Comparison of ENCODE assay signal across 8 cellular contexts in genomic region chr10:118754132-118754555, GRCh38. TPM values are rescaled to one million over a fixed set of nuclear protein-coding genes. Genes with fewer than 3 reads are reported as not detected.
DNase-seq lines count a peak whose midpoint lies in the region; ATAC-seq and TF ChIP-seq lines count a peak whose summit lies in the region.

No MANE protein-coding gene starts in this region.

- peaks cover 4% of the 10 kb centered on the region for H3K36me3 Mint-ChIP-seq in activated CD8-positive, alpha-beta T cell treated with anti-CD3 and anti-CD28 coated beads for 36 hours (ENCODE audit: low read depth)
- peaks cover 4% of the 10 kb centered on the region for H3K36me3 Mint-ChIP-seq in endodermal cell (ENCODE audit: low read depth)

- peak; percentile 80 for DNase-seq in H7
- peak; percentile 39 for DNase-seq in MM.1S
- peak; percentile 60 for DNase-seq in activated CD8-positive, alpha-beta T cell treated with anti-CD3 and anti-CD28 coated beads for 36 hours
- DNase-seq in endodermal cell, result peak; percentile 88
- DNase-seq in mucosa of descending colon, result peak; percentile 63 to 75 (median 69)
- DNase-seq in SKM-1 treated with dmso at 0.1 percent for 144 hours (lab: John Stamatoyannopoulos, UW; ENCODE audit: unreplicated experiment), result no peak

- no peaks in the 10 kb centered on the region for H3K36me3 ChIP-seq in H7 (replicated peaks; ENCODE audit: control insufficient read depth, insufficient read depth, low read length)
- H3K36me3 ChIP-seq in MM.1S (replicated peaks; ENCODE audit: insufficient read depth, low read length), result no peaks in the 10 kb centered on the region
- H3K36me3 ChIP-seq in endodermal cell (ENCODE audit: control insufficient read depth, insufficient read depth, low read length), result peaks cover 3% of the 10 kb centered on the region
- H3K36me3 ChIP-seq in mucosa of descending colon (ENCODE audit: low read depth), result no peaks in the 10 kb centered on the region
- H3K36me3 ChIP-seq in stomach smooth muscle (ENCODE audit: control insufficient read depth in 2 of 2, insufficient read depth in 2 of 2, low read length in 2 of 2), result no peaks in the 10 kb centered on the region

- peak; percentile 5 for ATAC-seq in activated CD8-positive, alpha-beta T cell treated with anti-CD3 and anti-CD28 coated beads for 36 hours
- ATAC-seq in mucosa of descending colon, result peak; percentile 43

- H3K9ac ChIP-seq in MM.1S (ENCODE audit: low read length) (peak overlapping the region; percentile 81), endodermal cell (ENCODE audit: extremely low read depth, low read length, poor library complexity, severe bottlenecking) (peak overlapping the region; percentile 86), stomach smooth muscle (ENCODE audit: low read length in 2 of 2) (peak overlapping the region; percentile 63 to 80)

- no peak for TF ChIP-seq CTCF in MM.1S (IDR thresholded peaks at IDR 0.05; ENCODE audit: low read length)
- no peak for TF ChIP-seq CTCF in activated CD8-positive, alpha-beta T cell treated with anti-CD3 and anti-CD28 coated beads for 36 hours (IDR thresholded peaks at IDR 0.05)
- TF ChIP-seq CTCF in endodermal cell (conservative IDR thresholded peaks at IDR 0.05), result no peak
- TF ChIP-seq CTCF in mucosa of descending colon (IDR thresholded peaks at IDR 0.05), result no peak

- H3K27me3 ChIP-seq in H7 (ENCODE audit: control insufficient read depth, insufficient read depth, low read length) (no peaks in the 10 kb centered on the region), MM.1S (replicated peaks; ENCODE audit: insufficient read depth, low read length) (no peaks in the 10 kb centered on the region), endodermal cell (ENCODE audit: control insufficient read depth, insufficient read depth, low read length, poor library complexity, severe bottlenecking) (peaks cover 17% of the 10 kb centered on the region), stomach smooth muscle (ENCODE audit: control insufficient read depth in 1 of 2, insufficient read depth in 2 of 2, low read length in 2 of 2) (no peaks in the 10 kb centered on the region)

- peaks cover 6% of the 10 kb centered on the region for H3K27me3 Mint-ChIP-seq in activated CD8-positive, alpha-beta T cell treated with anti-CD3 and anti-CD28 coated beads for 36 hours
- peaks cover 18% of the 10 kb centered on the region for H3K27me3 Mint-ChIP-seq in endodermal cell (ENCODE audit: insufficient read depth)

- H3K27ac ChIP-seq in MM.1S (ENCODE audit: low read length), result peak overlapping the region; percentile 43; the same call in 1 of the 2 replicates
- H3K27ac ChIP-seq in endodermal cell (ENCODE audit: low read depth, low read length), result peak overlapping the region; percentile 94
- peak overlapping the region; percentile 62 for H3K27ac ChIP-seq in stomach smooth muscle (ENCODE audit: low read length)

- H3K9me3 ChIP-seq in MM.1S (replicated peaks; ENCODE audit: insufficient read depth, low read length) (no peaks in the 10 kb centered on the region), endodermal cell (ENCODE audit: control insufficient read depth, low read length) (peaks cover 11% of the 10 kb centered on the region), mucosa of descending colon (no peaks in the 10 kb centered on the region), stomach smooth muscle (ENCODE audit: control insufficient read depth in 2 of 2, low read length in 2 of 2) (no peaks in the 10 kb centered on the region)

- H3K4me3 Mint-ChIP-seq in activated CD8-positive, alpha-beta T cell treated with anti-CD3 and anti-CD28 coated beads for 36 hours, result peak overlapping the region; percentile 92
- peak overlapping the region; percentile 96 for H3K4me3 Mint-ChIP-seq in endodermal cell

- CTCF ChIA-PET in activated CD8-positive, alpha-beta T cell treated with anti-CD3 and anti-CD28 coated beads for 36 hours (lab: Charles Lee), result interaction anchor here (0.8 to 2.7 kb wide), 9 partner anchors 14 to 1380 kb away, joined by 3 to 16 read pairs (median 4); no protein-coding TSS in a partner anchor

- intact Hi-C loops in activated CD8-positive, alpha-beta T cell treated with anti-CD3 and anti-CD28 coated beads for 36 hours (cut with micrococcal nuclease), result no loop called here
- intact Hi-C loops in mucosa of descending colon (cut with DNase I, micrococcal nuclease), result no loop called here

- no peaks in the 10 kb centered on the region for H3K9me2 ChIP-seq in MM.1S (replicated peaks; ENCODE audit: insufficient read depth, low read length)

- H3K27ac Mint-ChIP-seq in activated CD8-positive, alpha-beta T cell treated with anti-CD3 and anti-CD28 coated beads for 36 hours, result peak overlapping the region; percentile 84
- H3K27ac Mint-ChIP-seq in endodermal cell, result peak overlapping the region; percentile 99

- peak overlapping the region; percentile 93 for H2AFZ ChIP-seq in MM.1S (ENCODE audit: low read length)

- 0 to 1% methylated on average over 9 to 25 of the region's 26 CpGs for WGBS in endodermal cell (ENCODE audit: insufficient coverage in 1 of 2, insufficient read length in 1 of 2), 2 experiments

- peaks cover 56% of the 10 kb centered on the region for H3K79me2 ChIP-seq in MM.1S (ENCODE audit: low read length)

- H3K4me1 Mint-ChIP-seq in activated CD8-positive, alpha-beta T cell treated with anti-CD3 and anti-CD28 coated beads for 36 hours (ENCODE audit: low read depth), result peaks cover 33% of the 10 kb centered on the region
- peaks cover 15% of the 10 kb centered on the region for H3K4me1 Mint-ChIP-seq in endodermal cell

- H3K4me3 ChIP-seq in GM08714 (ENCODE audit: low read length), result peak overlapping the region; percentile 77
- H3K4me3 ChIP-seq in H7 (ENCODE audit: insufficient read depth, low read depth, low read length), result peak overlapping the region; percentile 90
- H3K4me3 ChIP-seq in MM.1S (ENCODE audit: low read length), result peak overlapping the region; percentile 93
- peak overlapping the region; percentile 88 for H3K4me3 ChIP-seq in endodermal cell (ENCODE audit: low read length)
- peak overlapping the region; percentile 98 for H3K4me3 ChIP-seq in mucosa of descending colon
- H3K4me3 ChIP-seq in stomach smooth muscle (ENCODE audit: low read length in 2 of 2), result peak overlapping the region; percentile 71 to 91

- no peaks in the 10 kb centered on the region for H3K9me3 Mint-ChIP-seq in activated CD8-positive, alpha-beta T cell treated with anti-CD3 and anti-CD28 coated beads for 36 hours
- H3K9me3 Mint-ChIP-seq in endodermal cell, result peaks cover 3% of the 10 kb centered on the region

- H3F3A ChIP-seq in MM.1S (ENCODE audit: insufficient read depth, low read length), result 0 out of 2 replicates have a peak, but pooled peaks cover 5% of the 10 kb centered on the region

- peak overlapping the region; percentile 89 for H3K4me2 ChIP-seq in MM.1S (ENCODE audit: low read depth, low read length)

- POLR2A ChIA-PET in activated CD8-positive, alpha-beta T cell treated with anti-CD3 and anti-CD28 coated beads for 36 hours (lab: Charles Lee), result interaction anchor here (0.9 to 2.2 kb wide), 9 partner anchors 12 to 50 kb away, joined by 3 to 10 read pairs (median 4); no protein-coding TSS in a partner anchor

- H3K4me1 ChIP-seq in MM.1S (ENCODE audit: low read length) (peaks cover 11% of the 10 kb centered on the region), endodermal cell (ENCODE audit: control insufficient read depth, insufficient read depth, low read length) (no peaks in the 10 kb centered on the region), mucosa of descending colon (ENCODE audit: low read depth) (peaks cover 12% of the 10 kb centered on the region), stomach smooth muscle (ENCODE audit: control insufficient read depth, insufficient read depth, low read length) (peaks cover 17% of the 10 kb centered on the region)

- peaks cover 3% of the 10 kb centered on the region; the same call in 1 of the 2 replicates for H4K20me1 ChIP-seq in MM.1S (ENCODE audit: insufficient read depth, low read length)

RNA-seq across cellular contexts. Expression of gene CACUL1, which starts 0.6 kb away (rescaled TPM):
- 19.7 and 31.0 TPM in 2 replicates for total RNA-seq in H7 (2014; rRNA removed; shearing (Covaris generic))
- 10 to 100 TPM; 25.6 to 26.1 TPM for total RNA-seq in activated CD8-positive, alpha-beta T cell treated with anti-CD3 and anti-CD28 coated beads for 36 hours
- total RNA-seq in endodermal cell (10 to 100 TPM; 37.5 to 38.9 TPM), mucosa of descending colon (10 to 100 TPM; 39.2 to 54.0 (median 40.0) TPM)
- polyA plus RNA-seq in endodermal cell (2013, experiment 1 of 2), result 23.7 TPM
- 23.1 TPM for polyA plus RNA-seq in endodermal cell (2013, experiment 2 of 2)

Comparison
In these comparisons a context has a peak if more than half of its experiments do, and no peak if none do; other contexts are left out.
1. H3K27ac ChIP-seq: peak in every context shown above with its lines; median percentile 94 in endodermal cell; 62 in stomach smooth muscle; 43 in MM.1S.